ENCODE assay signal across 23 cellular contexts in genomic region chr4:148770377-148770776, GRCh38.
"Had no signal": no experiment of that assay in that cellular context is flagged by ENCODE, and none has a peak within 500 bp of the region (broad histone marks: within the 10 kb centered on the region; RNA-seq: fewer than 3 reads in every experiment).

No MANE protein-coding gene starts in this region.

- H3K27me3 ChIP-seq: breast epithelium, gastroesophageal sphincter, right atrium auricular region, stomach, thyroid gland, upper lobe of left lung had no signal

- H3K27ac ChIP-seq: breast epithelium, gastroesophageal sphincter, right atrium auricular region, stomach, thyroid gland, upper lobe of left lung had no signal

- H3K9me3 ChIP-seq: breast epithelium, gastroesophageal sphincter, mucosa of descending colon, right atrium auricular region, stomach, thyroid gland, upper lobe of left lung had no signal

- H3K4me3 ChIP-seq: breast epithelium, gastroesophageal sphincter, mucosa of descending colon, right atrium auricular region, smooth muscle cell, stomach, thyroid gland, upper lobe of left lung had no signal

- FAIRE-seq: keratinocyte had no signal

- DNase-seq: activated CD4-positive, alpha-beta memory T cell treated with anti-CD3 and anti-CD28 coated beads for 36 hours; activated CD4-positive, alpha-beta T cell treated with anti-CD3 and anti-CD28 coated beads, Interleukin-2, amount 10 ng/mL, durations not matched to agents 24 days and 14 days; activated CD4-positive, CD25-positive, alpha-beta regulatory T cell treated with anti-CD3 and anti-CD28 coated beads, Interleukin-2, amount 50 U/mL, for 72 hours; activated naive CD4-positive, alpha-beta T cell; activated T-cell treated with anti-CD3 and anti-CD28 coated beads, Interleukin-2, amount 50 U/mL, for 48 hours; effector CD4-positive, alpha-beta T cell; erythroblast; hippocampal formation; mucosa of descending colon; stimulated activated CD4-positive, alpha-beta T cell treated with anti-CD3 and anti-CD28 coated beads, Interleukin-2, amount 100 ng/mL, for 24 hours; stimulated activated naive B cell treated with anti-CD40 and anti-IgM and Interleukin-4, amounts not matched to agents 10 μg/mL and 1 μg/mL and 100 μg/mL, for 72 hours; stomach; T-helper 17 cell; T1000; thyroid gland; upper lobe of left lung had no signal

- ATAC-seq: activated naive CD4-positive, alpha-beta T cell treated with anti-CD3 and anti-CD28 coated beads, Interleukin-2, amount 50 U/mL, for 72 hours; gastroesophageal sphincter; mucosa of descending colon; natural killer cell treated with Interleukin-12 subunit alpha and Interleukin-12 subunit beta and Interleukin-15 and Interleukin-18, amount 100 ng/mL, for 72 hours; stimulated activated naive B cell treated with anti-CD40 and anti-IgM and Interleukin-4, amounts not matched to agents 10 μg/mL and 1 μg/mL and 100 μg/mL, for 72 hours; T-helper 17 cell had no signal

- H3K4me1 ChIP-seq: breast epithelium, gastroesophageal sphincter, right atrium auricular region, stomach, upper lobe of left lung had no signal

- H3K4me2 ChIP-seq: smooth muscle cell had no signal

- H3K36me3 ChIP-seq: breast epithelium, gastroesophageal sphincter, right atrium auricular region, stomach, thyroid gland, upper lobe of left lung had no signal
